In genomic region chr1:69919129-69919921, GRCh38 we compare ENCODE assay signal across 23 cellular contexts.
"Had no signal": no experiment of that assay in that cellular context is flagged by ENCODE, and none has a peak within 500 bp of the region (broad histone marks: within the 10 kb centered on the region; RNA-seq: fewer than 3 reads in every experiment).

No MANE protein-coding gene starts in this region.

- H3K4me1 ChIP-seq: uterus had no signal

- H3K27ac Mint-ChIP-seq: activated CD4-positive, alpha-beta T cell treated with anti-CD3 and anti-CD28 coated beads, Interleukin-2, amount 10 ng/mL, durations not matched to agents 7 days and 5 days; activated CD8-positive, alpha-beta memory T cell treated with anti-CD3 and anti-CD28 coated beads, Interleukin-2, amount 10 ng/mL, durations not matched to agents 7 days and 5 days; activated CD8-positive, alpha-beta T cell treated with anti-CD3 and anti-CD28 coated beads for 36 hours; activated naive CD8-positive, alpha-beta T cell treated with anti-CD3 and anti-CD28 coated beads, Interleukin-2, amount 50 U/mL, for 24 hours; natural killer cell; progenitor cell of endocrine pancreas; stimulated activated effector memory CD8-positive, alpha-beta T cell treated with anti-CD3 and anti-CD28 coated beads, Interleukin-12 subunit alpha, Interleukin-12 subunit beta, amount 100 ng/mL, for 72 hours; stimulated activated naive CD8-positive, alpha-beta T cell treated with anti-CD3 and anti-CD28 coated beads, Interleukin-15, amount 100 ng/mL, for 72 hours; T-helper 2 cell treated with Interferon-gamma antibody and Interleukin-4, amounts not matched to agents 5 μg/mL and 100 μg/mL, for 36 hours had no signal

- DNase-seq: activated CD4-positive, alpha-beta T cell treated with anti-CD3 and anti-CD28 coated beads, Interleukin-2, amount 10 ng/mL, durations not matched to agents 7 days and 5 days; activated CD4-positive, CD25-positive, alpha-beta regulatory T cell treated with anti-CD3 and anti-CD28 coated beads, Interleukin-2, amount 50 U/mL, for 72 hours; activated CD8-positive, alpha-beta memory T cell treated with anti-CD3 and anti-CD28 coated beads, Interleukin-2, amount 10 ng/mL, durations not matched to agents 7 days and 5 days; activated CD8-positive, alpha-beta T cell treated with anti-CD3 and anti-CD28 coated beads for 36 hours; activated gamma-delta T cell; activated naive CD4-positive, alpha-beta T cell treated with anti-CD3 and anti-CD28 coated beads, Interleukin-2, amount 50 U/mL, for 16 hours; activated naive CD8-positive, alpha-beta T cell treated with anti-CD3 and anti-CD28 coated beads, Interleukin-2, amount 50 U/mL, for 24 hours; activated T-cell treated with anti-CD3 and anti-CD28 coated beads for 4 hours; heart right ventricle; mammary epithelial cell; midbrain; natural killer cell; retina; stimulated activated CD4-positive, alpha-beta T cell treated with anti-CD3 and anti-CD28 coated beads, Interleukin-12 subunit alpha, Interleukin-12 subunit beta, amount 100 ng/mL, for 4 hours; stimulated activated naive CD8-positive, alpha-beta T cell treated with anti-CD3 and anti-CD28 coated beads, Interleukin-15, amount 100 ng/mL, for 72 hours; transverse colon; uterus had no signal

- H3K27me3 Mint-ChIP-seq: activated CD4-positive, alpha-beta T cell treated with anti-CD3 and anti-CD28 coated beads, Interleukin-2, amount 10 ng/mL, durations not matched to agents 7 days and 5 days; activated CD8-positive, alpha-beta memory T cell treated with anti-CD3 and anti-CD28 coated beads, Interleukin-2, amount 10 ng/mL, durations not matched to agents 7 days and 5 days; activated CD8-positive, alpha-beta T cell treated with anti-CD3 and anti-CD28 coated beads for 36 hours; activated naive CD8-positive, alpha-beta T cell treated with anti-CD3 and anti-CD28 coated beads, Interleukin-2, amount 50 U/mL, for 24 hours; progenitor cell of endocrine pancreas; stimulated activated naive CD8-positive, alpha-beta T cell treated with anti-CD3 and anti-CD28 coated beads, Interleukin-15, amount 100 ng/mL, for 72 hours had no signal

- H3K4me1 Mint-ChIP-seq: activated CD4-positive, alpha-beta T cell treated with anti-CD3 and anti-CD28 coated beads, Interleukin-2, amount 10 ng/mL, durations not matched to agents 7 days and 5 days; activated CD8-positive, alpha-beta memory T cell treated with anti-CD3 and anti-CD28 coated beads, Interleukin-2, amount 10 ng/mL, durations not matched to agents 7 days and 5 days; activated naive CD8-positive, alpha-beta T cell treated with anti-CD3 and anti-CD28 coated beads, Interleukin-2, amount 50 U/mL, for 24 hours; natural killer cell; stimulated activated effector memory CD8-positive, alpha-beta T cell treated with anti-CD3 and anti-CD28 coated beads, Interleukin-12 subunit alpha, Interleukin-12 subunit beta, amount 100 ng/mL, for 72 hours; stimulated activated naive CD8-positive, alpha-beta T cell treated with anti-CD3 and anti-CD28 coated beads, Interleukin-15, amount 100 ng/mL, for 72 hours had no signal

- H3K4me3 Mint-ChIP-seq: activated CD4-positive, alpha-beta T cell treated with anti-CD3 and anti-CD28 coated beads, Interleukin-2, amount 10 ng/mL, durations not matched to agents 7 days and 5 days; activated CD8-positive, alpha-beta memory T cell treated with anti-CD3 and anti-CD28 coated beads, Interleukin-2, amount 10 ng/mL, durations not matched to agents 7 days and 5 days; activated CD8-positive, alpha-beta T cell treated with anti-CD3 and anti-CD28 coated beads for 36 hours; activated naive CD8-positive, alpha-beta T cell treated with anti-CD3 and anti-CD28 coated beads, Interleukin-2, amount 50 U/mL, for 24 hours; natural killer cell; stimulated activated effector memory CD8-positive, alpha-beta T cell treated with anti-CD3 and anti-CD28 coated beads, Interleukin-12 subunit alpha, Interleukin-12 subunit beta, amount 100 ng/mL, for 72 hours; stimulated activated naive CD8-positive, alpha-beta T cell treated with anti-CD3 and anti-CD28 coated beads, Interleukin-15, amount 100 ng/mL, for 72 hours; T-helper 2 cell treated with Interferon-gamma antibody and Interleukin-4, amounts not matched to agents 5 μg/mL and 100 μg/mL, for 36 hours had no signal

- H3K4me3 ChIP-seq: cardiac muscle cell, heart right ventricle, transverse colon, uterus had no signal

- H3K36me3 ChIP-seq: cardiac muscle cell, heart right ventricle, transverse colon, uterus had no signal

- ATAC-seq: activated CD8-positive, alpha-beta memory T cell treated with anti-CD3 and anti-CD28 coated beads, Interleukin-2, amount 10 ng/mL, durations not matched to agents 7 days and 5 days; activated CD8-positive, alpha-beta T cell treated with anti-CD3 and anti-CD28 coated beads for 36 hours; activated naive CD8-positive, alpha-beta T cell treated with anti-CD3 and anti-CD28 coated beads, Interleukin-2, amount 50 U/mL, for 24 hours; left lobe of liver; natural killer cell; stimulated activated effector memory CD8-positive, alpha-beta T cell treated with anti-CD3 and anti-CD28 coated beads, Interleukin-12 subunit alpha, Interleukin-12 subunit beta, amount 100 ng/mL, for 72 hours; stimulated activated naive CD8-positive, alpha-beta T cell treated with anti-CD3 and anti-CD28 coated beads, Interleukin-15, amount 100 ng/mL, for 72 hours had no signal

- H3K27ac ChIP-seq: cardiac muscle cell, heart right ventricle, transverse colon, uterus, VCaP had no signal

- H3K27me3 ChIP-seq: cardiac muscle cell, heart right ventricle, transverse colon, uterus had no signal

- H3K9me3 ChIP-seq: transverse colon, uterus had no signal

- H3K36me3 Mint-ChIP-seq: activated CD8-positive, alpha-beta memory T cell treated with anti-CD3 and anti-CD28 coated beads, Interleukin-2, amount 10 ng/mL, durations not matched to agents 7 days and 5 days; natural killer cell; stimulated activated effector memory CD8-positive, alpha-beta T cell treated with anti-CD3 and anti-CD28 coated beads, Interleukin-12 subunit alpha, Interleukin-12 subunit beta, amount 100 ng/mL, for 72 hours had no signal
